In the genomic region with DNA sequence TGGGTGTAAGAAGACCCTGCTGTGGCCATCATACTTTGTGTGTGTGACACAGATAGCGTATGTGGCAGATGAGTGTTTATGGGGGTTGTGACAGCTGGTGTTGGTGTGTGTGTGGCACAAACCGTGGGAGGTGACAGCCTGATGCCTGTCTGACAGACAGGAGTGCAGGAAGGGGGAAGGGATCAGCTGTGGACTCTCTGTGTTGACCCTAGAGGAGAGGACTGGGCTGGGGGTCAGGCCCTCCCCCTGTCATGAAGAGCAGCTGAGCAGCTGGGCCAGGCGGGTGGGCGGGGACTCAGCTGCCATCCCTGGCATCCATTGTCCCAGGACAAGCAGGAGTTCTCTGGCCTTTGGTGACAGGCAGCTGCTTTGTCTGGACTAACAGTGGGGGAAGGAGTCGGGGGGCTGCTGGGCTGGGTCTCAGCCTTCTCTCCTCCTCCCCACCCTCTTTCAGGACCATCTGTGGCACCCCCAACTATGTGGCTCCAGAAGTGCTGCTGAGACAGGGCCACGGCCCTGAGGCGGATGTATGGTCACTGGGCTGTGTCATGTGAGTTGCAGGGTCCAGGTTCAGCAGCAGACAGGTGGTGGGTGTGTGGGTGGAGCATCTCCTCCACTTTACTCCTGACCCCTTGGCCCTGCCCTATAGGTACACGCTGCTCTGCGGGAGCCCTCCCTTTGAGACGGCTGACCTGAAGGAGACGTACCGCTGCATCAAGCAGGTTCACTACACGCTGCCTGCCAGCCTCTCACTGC, we compare ENCODE assay signal across 9 cellular contexts. TPM values are rescaled to one million over a fixed set of nuclear protein-coding genes. Genes with fewer than 3 reads are reported as not detected.
DNase-seq lines count a peak whose midpoint lies in the region; ATAC-seq and TF ChIP-seq lines count a peak whose summit lies in the region.
"Had no signal": no experiment of that assay in that cellular context is flagged by ENCODE, and none has a peak within 500 bp of the region (broad histone marks: within the 10 kb centered on the region; RNA-seq: fewer than 3 reads in every experiment).

No MANE protein-coding gene starts in this region.

- CTCF ChIA-PET in Panc1 (lab: Charles Lee), result no interaction called here

- H3K36me3 Mint-ChIP-seq in CD14-positive monocyte (peaks cover 50 to 53% of the 10 kb centered on the region in 2 donors), endothelial cell (ENCODE audit: low read depth, unreplicated experiment) (peaks cover 23% of the 10 kb centered on the region)

- H3K27me3 Mint-ChIP-seq in CD14-positive monocyte (ENCODE audit: low read depth in 3 of 3), result peaks cover 1 to 9% (median 5%) of the 10 kb centered on the region in 3 donors
- peaks cover 19% of the 10 kb centered on the region for H3K27me3 Mint-ChIP-seq in endothelial cell (ENCODE audit: unreplicated experiment)

- ATAC-seq in Panc1 (no peak), HG03280 (IDR thresholded peaks at IDR 0.05; ENCODE audit: unreplicated experiment) (no peak)

- no peaks in the 10 kb centered on the region for H3K9me2 ChIP-seq in MM.1S (replicated peaks; ENCODE audit: insufficient read depth, low read length)

- no peaks in the 10 kb centered on the region for H3K9me3 ChIP-seq in Panc1 (ENCODE audit: control insufficient read depth, insufficient read depth, low read depth, low read length)
- no peaks in the 10 kb centered on the region for H3K9me3 ChIP-seq in neuron (ENCODE audit: low read length)
- H3K9me3 ChIP-seq in MM.1S (replicated peaks; ENCODE audit: insufficient read depth, low read length), result no peaks in the 10 kb centered on the region

- no peak overlapping the region for H3K27ac ChIP-seq in Panc1 (ENCODE audit: low read length)
- no peak overlapping the region for H3K27ac ChIP-seq in MM.1S (ENCODE audit: low read length)

- H3K9me3 Mint-ChIP-seq in CD14-positive monocyte, result peaks cover 0 to 1% (median 0%) of the 10 kb centered on the region in 7 donors
- no peaks in the 10 kb centered on the region for H3K9me3 Mint-ChIP-seq in endothelial cell (ENCODE audit: unreplicated experiment)

- H3K27me3 ChIP-seq in Panc1 (ENCODE audit: control insufficient read depth, insufficient read depth, low read length) (no peaks in the 10 kb centered on the region), neuron (ENCODE audit: insufficient read depth, low read length) (no peaks in the 10 kb centered on the region), MM.1S (replicated peaks; ENCODE audit: insufficient read depth, low read length) (no peaks in the 10 kb centered on the region)

- POLR2A ChIA-PET in Panc1 (lab: Charles Lee), result no interaction called here

- no peak overlapping the region for H2AFZ ChIP-seq in neuron (ENCODE audit: low read depth, low read length)
- H2AFZ ChIP-seq in MM.1S (ENCODE audit: low read length), result no peak overlapping the region

- H3F3A ChIP-seq in MM.1S (ENCODE audit: insufficient read depth, low read length), result peaks cover 5% of the 10 kb centered on the region; the same call in 1 of the 2 replicates

- H3K4me1 ChIP-seq in Panc1 (ENCODE audit: control insufficient read depth, insufficient read depth, low read length) (peaks cover 32% of the 10 kb centered on the region), neuron (ENCODE audit: insufficient read depth, low read length) (peaks cover 37% of the 10 kb centered on the region), MM.1S (ENCODE audit: low read length) (peaks cover 4% of the 10 kb centered on the region; the same call in 1 of the 2 replicates)

- H3K36me3 ChIP-seq in Panc1 (ENCODE audit: control insufficient read depth, insufficient read depth, low read length) (no peaks in the 10 kb centered on the region; the same call in 1 of the 2 replicates), neuron (ENCODE audit: insufficient read depth, low read length) (peaks cover 27% of the 10 kb centered on the region), MM.1S (replicated peaks; ENCODE audit: insufficient read depth, low read length) (no peaks in the 10 kb centered on the region)

- H3K4me2 ChIP-seq in MM.1S (ENCODE audit: low read depth, low read length), result no peak overlapping the region

- no peak overlapping the region for H3K9ac ChIP-seq in MM.1S (ENCODE audit: low read length)

- H3K79me2 ChIP-seq in MM.1S (ENCODE audit: low read length), result peaks cover 5% of the 10 kb centered on the region; the same call in 1 of the 2 replicates

- H3K4me3 Mint-ChIP-seq in CD14-positive monocyte (peak overlapping the region; percentile 94 to 98), endothelial cell (ENCODE audit: unreplicated experiment) (peak overlapping the region; percentile 65)

- H4K20me1 ChIP-seq in MM.1S (ENCODE audit: insufficient read depth, low read length), result no peaks in the 10 kb centered on the region

- in situ Hi-C loops in Panc1 (cut with HindIII; ENCODE audit: low pct_unique_long_range_greater_than_20kb, low sequenced_read_pairs), result no loop called here

- H3K4me3 ChIP-seq in Panc1 (ENCODE audit: low read depth in 2 of 2, low read length in 2 of 2) (peak overlapping the region; percentile 56 to 83), neuron (ENCODE audit: low read length) (peak overlapping the region; percentile 42), MM.1S (ENCODE audit: low read length) (no peak overlapping the region)

- H3K27ac Mint-ChIP-seq in CD14-positive monocyte (peak overlapping the region in 6 of 7 donors; percentile 61 to 98 (median 88)), endothelial cell (ENCODE audit: unreplicated experiment) (peak overlapping the region; percentile 45)

- BruUV-seq in Panc1 (replicated peaks; lab: Mats Ljungman, UMichigan), result no TSS peak

- TF ChIP-seq CTCF in CD14-positive monocyte (IDR thresholded peaks at IDR 0.05), result no peak
- no peak for TF ChIP-seq CTCF in Panc1 (IDR thresholded peaks at IDR 0.05)
- TF ChIP-seq CTCF in endothelial cell (IDR thresholded peaks at IDR 0.05; ENCODE audit: unreplicated experiment), result no peak
- TF ChIP-seq CTCF in MM.1S (IDR thresholded peaks at IDR 0.05; ENCODE audit: low read length), result no peak

- intact Hi-C loops in CD14-positive monocyte (cut with micrococcal nuclease), result no loop called here
- intact Hi-C loops in Panc1 (cut with micrococcal nuclease; ENCODE audit: unreplicated experiment), result no loop called here

- DNase-seq in CD14-positive monocyte (ENCODE audit: low spot score), result no peak
- no peak for DNase-seq in Panc1 (ENCODE audit: low read depth, low spot score)
- DNase-seq in endothelial cell (ENCODE audit: low spot score), result no peak
- no peak for DNase-seq in NCI-H1436 (lab: John Stamatoyannopoulos, UW)
- no peak for DNase-seq in NCI-H1048 (lab: John Stamatoyannopoulos, UW)
- no peak for DNase-seq in MM.1S

- peaks cover 37% of the 10 kb centered on the region for H3K4me1 Mint-ChIP-seq in CD14-positive monocyte
- H3K4me1 Mint-ChIP-seq in endothelial cell (ENCODE audit: unreplicated experiment), result peaks cover 32% of the 10 kb centered on the region

RNA-seq across cellular contexts. Expression of gene PLK3, which starts 2.3 kb away (rescaled TPM):
- 10 to 100 TPM; 15.8 to 28.1 TPM for polyA plus RNA-seq in CD14-positive monocyte
- total RNA-seq in Panc1 (2021; ENCODE audit: unreplicated experiment) (13.7 TPM), endothelial cell (ENCODE audit: unreplicated experiment) (17.2 TPM)
- polyA plus RNA-seq in Panc1 (2012; ENCODE audit: insufficient read length), result 7.3 TPM

RNA-seq across cellular contexts. Expression of gene DYNLT4, which starts 4.7 kb away (rescaled TPM):
- 1 to 10 TPM; 2.2 to 2.8 TPM for polyA plus RNA-seq in CD14-positive monocyte
- not detected for total RNA-seq in Panc1 (2021; ENCODE audit: unreplicated experiment)
- polyA plus RNA-seq in Panc1 (2012; ENCODE audit: insufficient read length), result not detected
- total RNA-seq in endothelial cell (ENCODE audit: unreplicated experiment), result 1.4 TPM

RNA-seq across cellular contexts. Expression of gene BTBD19, which starts 5.8 kb away (rescaled TPM):
- under 1 TPM; 0.10 to 0.73 TPM for polyA plus RNA-seq in CD14-positive monocyte
- total RNA-seq in Panc1 (2021; ENCODE audit: unreplicated experiment) (2.6 TPM), endothelial cell (ENCODE audit: unreplicated experiment) (10.4 TPM)
- 0.61 TPM for polyA plus RNA-seq in Panc1 (2012; ENCODE audit: insufficient read length)

RNA-seq across cellular contexts. Expression of gene BEST4, which starts 14.5 kb away (rescaled TPM):
- polyA plus RNA-seq in CD14-positive monocyte, result not detected
- total RNA-seq in Panc1 (2021; ENCODE audit: unreplicated experiment), result 0.15 TPM
- polyA plus RNA-seq in Panc1 (2012; ENCODE audit: insufficient read length), result 0.11 TPM
- 0.18 TPM for total RNA-seq in endothelial cell (ENCODE audit: unreplicated experiment)
- total RNA-seq: NCI-H460 had no signal

RNA-seq across cellular contexts. Expression of gene RPS8, which starts 27.1 kb away (rescaled TPM):
- 100 to 1,000 TPM; 413 to 419 TPM for polyA plus RNA-seq in CD14-positive monocyte
- total RNA-seq in Panc1 (2021; ENCODE audit: unreplicated experiment) (1,087 TPM), endothelial cell (ENCODE audit: unreplicated experiment) (1,789 TPM)
- polyA plus RNA-seq in Panc1 (2012; ENCODE audit: insufficient read length), result 1,474 TPM
